In genomic region chr13:23902975-23903905, GRCh38 we compare ENCODE assay signal across 13 cellular contexts. TPM values are rescaled to one million over a fixed set of nuclear protein-coding genes. Genes with fewer than 3 reads are reported as not detected.
DNase-seq lines count a peak whose midpoint lies in the region; ATAC-seq and TF ChIP-seq lines count a peak whose summit lies in the region.
"Had no signal": no experiment of that assay in that cellular context is flagged by ENCODE, and none has a peak within 500 bp of the region (broad histone marks: within the 10 kb centered on the region; RNA-seq: fewer than 3 reads in every experiment).

No MANE protein-coding gene starts in this region.

- H3K27ac ChIP-seq in HUES64 (ENCODE audit: low read depth, low read length): no peak overlapping the region
- H3K27ac ChIP-seq: SK-N-MC had no signal

- peaks cover 31% of the 10 kb centered on the region for H3K27me3 ChIP-seq in HUES64 (ENCODE audit: insufficient read depth, low read length)

- DNase-seq in AG20443 (ENCODE audit: low spot score) (peak; percentile 25), fibroblast of pulmonary artery (ENCODE audit: low read depth) (no peak), mucosa of descending colon (no peak), HUDEP-2 (lab: John Stamatoyannopoulos, UW; ENCODE audit: unreplicated experiment in 76 of 76) (no peak), COLO829 (ENCODE audit: low spot score) (no peak), NCI-H2227 (lab: John Stamatoyannopoulos, UW; ENCODE audit: unreplicated experiment) (no peak)
- DNase-seq: activated CD4-positive, alpha-beta memory T cell treated with anti-CD3 and anti-CD28 coated beads, Interleukin-2, amount 10 ng/mL, durations not matched to agents 7 days and 5 days; CD8-positive, alpha-beta memory T cell; NCI-H2227 treated with DMSO at 0.1 percent for 48 hours had no signal

- H3K4me3 ChIP-seq in HUES64 (ENCODE audit: low read length): peak overlapping the region; percentile 52
- peak overlapping the region; percentile 21 for H3K4me3 ChIP-seq in fibroblast of pulmonary artery (replicated peaks; ENCODE audit: low read depth, low read length)
- no peak overlapping the region for H3K4me3 ChIP-seq in mucosa of descending colon
- H3K4me3 ChIP-seq: SK-N-MC had no signal

- 0 out of 2 replicates have a peak, but pooled peaks cover 3% of the 10 kb centered on the region for H3K4me1 ChIP-seq in HUES64 (ENCODE audit: insufficient read depth, low read length)
- no peaks in the 10 kb centered on the region for H3K4me1 ChIP-seq in mucosa of descending colon (ENCODE audit: low read depth)

- H3K36me3 ChIP-seq in HUES64 (ENCODE audit: insufficient read depth, low read length) (no peaks in the 10 kb centered on the region), mucosa of descending colon (ENCODE audit: low read depth) (no peaks in the 10 kb centered on the region)

- WGBS in HUES64: 60% methylated on average over 65 of the region's 67 CpGs

- ATAC-seq in mucosa of descending colon (peak; percentile 38), HG03045 (IDR thresholded peaks at IDR 0.05; ENCODE audit: unreplicated experiment) (no peak)

- H3K9ac ChIP-seq in HUES64 (ENCODE audit: low read depth, low read length): no peak overlapping the region; the same call in 1 of the 2 replicates

- intact Hi-C loops in mucosa of descending colon (cut with DNase I, micrococcal nuclease): no loop called here

- H3K9me3 ChIP-seq in HUES64 (ENCODE audit: insufficient read depth, low read depth, low read length) (no peaks in the 10 kb centered on the region), mucosa of descending colon (no peaks in the 10 kb centered on the region)

- no peak for TF ChIP-seq CTCF in fibroblast of pulmonary artery (IDR thresholded peaks at IDR 0.05; ENCODE audit: low read length, missing control alignments)
- no peak for TF ChIP-seq CTCF in mucosa of descending colon (IDR thresholded peaks at IDR 0.05)

RNA-seq across cellular contexts. Expression of gene C1QTNF9B, which starts 5.9 kb away (rescaled TPM):
- polyA plus RNA-seq in HUES64 (2013, experiment 1 of 2): not detected
- not detected for polyA plus RNA-seq in HUES64 (2013, experiment 2 of 2)
- total RNA-seq in mucosa of descending colon: under 1 TPM in 1 of 3 donors, not detected in 2; 0.32 TPM
- total RNA-seq: activated CD4-positive, alpha-beta memory T cell treated with anti-CD3 and anti-CD28 coated beads, Interleukin-2, amount 10 ng/mL, durations not matched to agents 7 days and 5 days; CD8-positive, alpha-beta memory T cell; cerebellum had no signal
- polyA plus RNA-seq: CD8-positive, alpha-beta memory T cell had no signal

RNA-seq across cellular contexts. Expression of gene MIPEP, which starts 14.0 kb away (rescaled TPM):
- 21.8 TPM for polyA plus RNA-seq in HUES64 (2013, experiment 1 of 2)
- 19.9 TPM for polyA plus RNA-seq in HUES64 (2013, experiment 2 of 2)
- total RNA-seq in mucosa of descending colon: 10 to 100 TPM; 17.3 to 27.0 (median 24.6) TPM
